In genomic region chr3:120418446-120418845, GRCh38 we compare ENCODE assay signal across 11 cellular contexts. TPM values are rescaled to one million over a fixed set of nuclear protein-coding genes. Genes with fewer than 3 reads are reported as not detected.
A peak's percentile ranks its signal among the peaks of the same experiment; 100 is the strongest.
DNase-seq lines count a peak whose midpoint lies in the region; TF ChIP-seq lines count a peak whose summit lies in the region.
"Had no signal": no experiment of that assay in that cellular context is flagged by ENCODE, and none has a peak within 500 bp of the region (broad histone marks: within the 10 kb centered on the region; RNA-seq: fewer than 3 reads in every experiment).

No MANE protein-coding gene starts in this region.

- H3K79me2 ChIP-seq in ACC112 (ENCODE audit: control insufficient read depth, insufficient read depth, low read length, unreplicated experiment) (peaks cover 58% of the 10 kb centered on the region), OCI-LY7 (ENCODE audit: insufficient read depth, low read depth, low read length) (no peaks in the 10 kb centered on the region), osteoblast (ENCODE audit: insufficient read depth, low read length) (peaks cover 76% of the 10 kb centered on the region)

- no peak overlapping the region for H3K4me2 ChIP-seq in OCI-LY7 (ENCODE audit: low read length)
- H3K4me2 ChIP-seq in osteoblast (ENCODE audit: insufficient read depth, low read length), result peak overlapping the region; percentile 21

- H3K4me1 ChIP-seq in ACC112 (ENCODE audit: control insufficient read depth, insufficient read depth, low read length, unreplicated experiment) (peaks cover 52% of the 10 kb centered on the region), OCI-LY7 (ENCODE audit: insufficient read depth, low read length, poor library complexity, severe bottlenecking) (peaks cover 11% of the 10 kb centered on the region), osteoblast (ENCODE audit: insufficient read depth, low read length) (peaks cover 64% of the 10 kb centered on the region)

- BruUV-seq in OCI-LY7 (replicated peaks; lab: Mats Ljungman, UMichigan), result no TSS peak

- intact Hi-C loops in OCI-LY7 (cut with micrococcal nuclease; ENCODE audit: unreplicated experiment), result loop anchor here (5.0 to 10.0 kb wide), 3 partner anchors 89 to 596 kb away; no protein-coding TSS in a partner anchor

- TF ChIP-seq CTCF in OCI-LY7 (conservative IDR thresholded peaks at IDR 0.05; ENCODE audit: low read length) (no peak), osteoblast (IDR thresholded peaks at IDR 0.05; ENCODE audit: extremely low read depth, low read depth, low read length) (no peak)

- H2AFZ ChIP-seq in ACC112 (ENCODE audit: low read length, unreplicated experiment) (no peak overlapping the region), OCI-LY7 (ENCODE audit: low read length) (peak overlapping the region; percentile 99; the same call in 1 of the 2 replicates), osteoblast (ENCODE audit: low read length) (no peak overlapping the region)

- H3K4me3 ChIP-seq in ACC112 (ENCODE audit: low read depth, low read length) (no peak overlapping the region), OCI-LY7 (ENCODE audit: low read depth, low read length, poor library complexity, severe bottlenecking) (no peak overlapping the region), osteoblast (ENCODE audit: insufficient read depth, low read length) (no peak overlapping the region)

- H4K20me1 ChIP-seq in OCI-LY7 (ENCODE audit: insufficient read depth, low read length) (no peaks in the 10 kb centered on the region), osteoblast (ENCODE audit: insufficient read depth, low read length) (peaks cover 70% of the 10 kb centered on the region)

- H3K27me3 ChIP-seq in ACC112 (ENCODE audit: insufficient read depth, low read length), result no peaks in the 10 kb centered on the region
- no peaks in the 10 kb centered on the region for H3K27me3 ChIP-seq in osteoblast (ENCODE audit: insufficient read depth, low read length)

- POLR2A ChIA-PET in OCI-LY7 (lab: Charles Lee), result interaction anchor here (0.6 to 3.5 kb wide), 11 partner anchors 19 to 507 kb away, joined by 3 to 18 read pairs (median 4); partner anchors contain the start of genes LRRC58 and NDUFB4

- no peaks in the 10 kb centered on the region for H3K9me2 ChIP-seq in OCI-LY7 (ENCODE audit: insufficient read depth, low read length)

- H3K36me3 ChIP-seq in ACC112 (ENCODE audit: insufficient read depth, low read length) (peaks cover 12% of the 10 kb centered on the region), OCI-LY7 (ENCODE audit: insufficient read depth, low read length) (no peaks in the 10 kb centered on the region), osteoblast (ENCODE audit: insufficient read depth, low read length) (peaks cover 68% of the 10 kb centered on the region)

- CTCF ChIA-PET in OCI-LY7 (lab: Charles Lee; ENCODE audit: unreplicated experiment), result interaction anchor here (0.6 to 2.7 kb wide), 9 partner anchors 18 to 812 kb away, joined by 3 to 19 read pairs (median 3); no protein-coding TSS in a partner anchor

- peak overlapping the region; percentile 56 for H3K27ac ChIP-seq in ACC112 (ENCODE audit: low read depth, low read length)
- H3K27ac ChIP-seq in OCI-LY7 (ENCODE audit: low read depth, low read length, poor library complexity, severe bottlenecking), result no peak overlapping the region
- H3K27ac ChIP-seq in epithelial cell of prostate, result peak overlapping the region; percentile 42
- H3K27ac ChIP-seq in osteoblast (ENCODE audit: low read depth, low read length), result peak overlapping the region; percentile 65

- no peaks in the 10 kb centered on the region for H3K9me3 ChIP-seq in OCI-LY7 (ENCODE audit: low read length)
- H3K9me3 ChIP-seq in osteoblast (ENCODE audit: low read depth, low read length), result no peaks in the 10 kb centered on the region

- DNase-seq in OCI-LY7 (ENCODE audit: low spot score) (no peak), epithelial cell of prostate (ENCODE audit: low read depth, low spot score) (no peak), osteoblast (ENCODE audit: insufficient read length, low spot score, missing footprints) (no peak), cerebellar nuclear complex (lab: John Stamatoyannopoulos, UW) (no peak), DMS79 (lab: John Stamatoyannopoulos, UW) (no peak), hepatic stellate cell (ENCODE audit: low spot score) (no peak), NCI-H2171 treated with DMSO at 0.1 percent for 48 hours (lab: John Stamatoyannopoulos, UW) (no peak)
- DNase-seq: activated B cell treated with CpG ODN at 0.5 μM for 24 hours; activated T-cell treated with anti-CD3 and anti-CD28 coated beads, Interleukin-2, amount 50 U/mL, for 1 hour; NCI-H510A had no signal

RNA-seq across cellular contexts. Expression of gene FSTL1, which starts 32.3 kb away (rescaled TPM):
- 0.03 and 0.09 TPM in 2 replicates for total RNA-seq in OCI-LY7 (2014; rRNA removed; shearing (Covaris generic))
- 0.74 and 0.79 TPM in 2 replicates for total RNA-seq in OCI-LY7 (2022)
- 1,825 and 2,074 TPM in 2 replicates for total RNA-seq in osteoblast
- total RNA-seq: activated B cell treated with CpG ODN at 0.5 μM for 24 hours had no signal

Comparison
In these comparisons a context has a peak if more than half of its experiments do, and no peak if none do; other contexts are left out.
1. RNA of gene FSTL1, which starts 32.3 kb away (total RNA-seq): 1,825 to 2,074 TPM in osteoblast; 0.03 to 0.79 TPM in OCI-LY7; every median in the first group is over 1,000 times any median in the second.